9 cellular contexts compared by ENCODE assay signal in the genomic region with DNA sequence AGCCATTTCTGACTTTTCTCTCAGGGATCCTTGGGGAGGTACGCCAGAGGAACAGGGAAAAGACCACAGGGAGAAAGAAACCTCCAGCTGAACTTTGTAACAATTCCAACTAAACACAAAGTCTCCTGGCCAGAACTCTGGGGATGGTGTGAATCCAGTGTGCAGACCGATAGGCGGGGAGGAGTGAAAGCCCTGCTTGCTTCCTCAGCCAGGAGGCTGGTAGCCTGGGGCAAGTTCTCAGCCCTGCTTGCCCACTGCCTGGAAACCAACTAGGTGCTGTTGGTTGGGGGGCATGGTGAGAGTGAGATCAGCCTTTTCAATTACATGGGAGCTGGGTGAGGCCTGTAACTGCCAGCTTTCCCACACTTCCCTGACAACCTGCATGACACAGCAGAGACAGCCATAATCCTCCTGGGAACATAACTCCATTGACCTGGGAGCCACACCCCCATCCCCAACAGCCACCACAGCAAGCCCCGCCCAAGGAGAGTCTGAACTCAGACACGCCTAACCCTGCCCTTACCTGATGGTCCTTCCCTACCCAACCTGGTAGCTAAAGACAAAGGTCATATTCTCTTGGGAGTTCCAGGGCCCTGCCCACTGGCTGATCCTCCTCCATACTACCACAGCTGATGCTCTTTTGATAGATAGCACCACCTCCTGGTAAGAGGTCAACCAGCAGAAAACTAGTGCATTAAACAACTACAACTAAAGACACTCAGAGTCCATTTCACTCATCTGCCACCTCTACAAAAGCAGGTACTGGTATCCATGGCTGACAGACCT.
DNase-seq lines count a peak whose midpoint lies in the region; ATAC-seq and TF ChIP-seq lines count a peak whose summit lies in the region.
"Had no signal": no experiment of that assay in that cellular context is flagged by ENCODE, and none has a peak within 500 bp of the region (broad histone marks: within the 10 kb centered on the region; RNA-seq: fewer than 3 reads in every experiment).

No MANE protein-coding gene starts in this region.

- no peak for TF ChIP-seq CTCF in thyroid gland (IDR thresholded peaks at IDR 0.05)

- peak; percentile 32 for DNase-seq in EH (ENCODE audit: low read depth)
- DNase-seq in SW480 (ENCODE audit: low spot score) = peak; percentile 84
- DNase-seq in left lobe of liver (ENCODE audit: low spot score) = no peak
- DNase-seq in T1000 (lab: John Stamatoyannopoulos, UW) = no peak
- DNase-seq in thyroid gland = no peak
- DNase-seq: activated B cell treated with CpG ODN at 0.5 μM for 24 hours had no signal

- no peaks in the 10 kb centered on the region for H3K27me3 ChIP-seq in thyroid gland

- 91 to 96% methylated on average over 5 of the region's 5 CpGs for WGBS in thyroid gland, 2 donors

- ATAC-seq in HG03354 (IDR thresholded peaks at IDR 0.05; ENCODE audit: poor library complexity, severe bottlenecking, unreplicated experiment) (peak; percentile 48), left lobe of liver (peak; percentile 77), HG02973 (IDR thresholded peaks at IDR 0.05; ENCODE audit: unreplicated experiment) (no peak), GM21360 (IDR thresholded peaks at IDR 0.05; ENCODE audit: unreplicated experiment) (no peak)

- no peak overlapping the region for H3K4me3 ChIP-seq in thyroid gland (replicated peaks in 1 of 3)

- no peak for TF ChIP-seq POLR2A in thyroid gland (IDR thresholded peaks at IDR 0.05)

- no peaks in the 10 kb centered on the region for H3K4me1 ChIP-seq in thyroid gland

- no peak overlapping the region for H3K27ac ChIP-seq in thyroid gland

- H3K9me3 ChIP-seq in thyroid gland = no peaks in the 10 kb centered on the region

- intact Hi-C loops in thyroid gland (cut with DNase I) = no loop called here

- no peaks in the 10 kb centered on the region for H3K36me3 ChIP-seq in thyroid gland

Comparison
In these comparisons a context has a peak if more than half of its experiments do, and no peak if none do; other contexts are left out.
1. DNase-seq: peak in EH (single experiment) and SW480 (single experiment); none in left lobe of liver (single experiment), T1000 (single experiment) and thyroid gland (0 of 2).
2. ATAC-seq: peak in HG03354 (single experiment) and left lobe of liver (single experiment); none in HG02973 (single experiment) and GM21360 (single experiment).